ENCODE assay signal across 15 cellular contexts in genomic region chr2:128867936-128868636, GRCh38.
DNase-seq lines count a peak whose midpoint lies in the region; ATAC-seq and TF ChIP-seq lines count a peak whose summit lies in the region.
"Had no signal": no experiment of that assay in that cellular context is flagged by ENCODE, and none has a peak within 500 bp of the region (broad histone marks: within the 10 kb centered on the region; RNA-seq: fewer than 3 reads in every experiment).

No MANE protein-coding gene starts in this region.

- H3K4me3 ChIP-seq in mammary epithelial cell (replicated peaks in 1 of 3; ENCODE audit: insufficient read depth in 1 of 3, low read depth in 2 of 3, low read length in 3 of 3) (no peak overlapping the region), thyroid gland (replicated peaks in 1 of 3) (no peak overlapping the region), foreskin fibroblast (ENCODE audit: low read depth in 1 of 2, low read length in 2 of 2) (no peak overlapping the region)
- H3K4me3 ChIP-seq: BLaER1 had no signal

- no peaks in the 10 kb centered on the region for H3K9me3 Mint-ChIP-seq in MCF 10A (ENCODE audit: unreplicated experiment)

- no peak overlapping the region for H3K9ac ChIP-seq in mammary epithelial cell (ENCODE audit: insufficient read depth, low read length)
- H3K9ac ChIP-seq: BLaER1 had no signal

- intact Hi-C loops in mammary epithelial cell (cut with micrococcal nuclease) (no loop called here), MCF 10A (cut with micrococcal nuclease) (loop anchor here (5.0 kb wide), 1 partner anchor 61 kb away; no protein-coding TSS in a partner anchor), thyroid gland (cut with DNase I) (no loop called here)

- H3K4me1 ChIP-seq in mammary epithelial cell (ENCODE audit: insufficient read depth, low read length) (peaks cover 19% of the 10 kb centered on the region), thyroid gland (peaks cover 3 to 9% of the 10 kb centered on the region in 2 donors)

- H3K36me3 Mint-ChIP-seq in MCF 10A (ENCODE audit: insufficient read depth, unreplicated experiment) = no peaks in the 10 kb centered on the region
- H3K36me3 Mint-ChIP-seq: CD4-positive, CD25-positive, alpha-beta regulatory T cell had no signal

- CTCF ChIA-PET in mammary epithelial cell (lab: Charles Lee; ENCODE audit: low non-redundant PET) (no interaction called here), MCF 10A (lab: Yijun Ruan, JAX) (interaction anchor here (1.2 kb wide), 1 partner anchor 113 kb away, joined by 3 read pairs; no protein-coding TSS in a partner anchor)

- H3K36me3 ChIP-seq in mammary epithelial cell (ENCODE audit: insufficient read depth, low read length) (no peaks in the 10 kb centered on the region), thyroid gland (no peaks in the 10 kb centered on the region)
- H3K36me3 ChIP-seq: BLaER1 had no signal

- ATAC-seq in HG02852 (IDR thresholded peaks at IDR 0.05; ENCODE audit: unreplicated experiment) (no peak), HG03520 (IDR thresholded peaks at IDR 0.05; ENCODE audit: unreplicated experiment) (no peak)

- BruUV-seq in mammary epithelial cell (replicated peaks; lab: Mats Ljungman, UMichigan) = no TSS peak
- no TSS peak for BruUV-seq in MCF 10A (replicated peaks; lab: Mats Ljungman, UMichigan)

- TF ChIP-seq CTCF in mammary epithelial cell (conservative IDR thresholded peaks at IDR 0.05 in 1 of 2, IDR thresholded peaks at IDR 0.05 in 1 of 2; ENCODE audit: extremely low read depth in 1 of 2, insufficient read depth in 1 of 2, low read depth in 1 of 2, low read length in 2 of 2) (no peak), MCF 10A (IDR thresholded peaks at IDR 0.05; ENCODE audit: unreplicated experiment) (no peak), thyroid gland (IDR thresholded peaks at IDR 0.05) (no peak), foreskin fibroblast (IDR thresholded peaks at IDR 0.05; ENCODE audit: low read depth, low read length) (no peak)

- peak overlapping the region; percentile 34 for H3K4me2 ChIP-seq in mammary epithelial cell (ENCODE audit: insufficient read depth, low read depth, low read length)
- H3K4me2 ChIP-seq: BLaER1 had no signal

- dilution Hi-C loops in mammary epithelial cell (cut with HindIII; ENCODE audit: low sequenced_read_pairs) = no loop called here

- H3K4me1 Mint-ChIP-seq in MCF 10A (ENCODE audit: insufficient read depth, unreplicated experiment) = no peaks in the 10 kb centered on the region
- H3K4me1 Mint-ChIP-seq: CD4-positive, CD25-positive, alpha-beta regulatory T cell had no signal

- TF ChIP-seq POLR2A in thyroid gland (IDR thresholded peaks at IDR 0.05) = no peak

- H3K4me3 Mint-ChIP-seq in MCF 10A (ENCODE audit: unreplicated experiment) = no peak overlapping the region
- H3K4me3 Mint-ChIP-seq: CD4-positive, CD25-positive, alpha-beta regulatory T cell had no signal

- H3K27ac ChIP-seq in mammary epithelial cell (ENCODE audit: insufficient read depth, low read depth, low read length) (no peak overlapping the region), thyroid gland (peak overlapping the region in 1 of 3 donors; percentile 26)
- H3K27ac ChIP-seq: 22Rv1, BLaER1, HL-60 had no signal

- POLR2A ChIA-PET in MCF 10A (lab: Yijun Ruan, JAX) = interaction anchor here (0.6 kb wide), 1 partner anchor 48 kb away, joined by 3 read pairs; no protein-coding TSS in a partner anchor

- H4K20me1 ChIP-seq in mammary epithelial cell (ENCODE audit: insufficient read depth, low read length) = no peaks in the 10 kb centered on the region
- H4K20me1 ChIP-seq: BLaER1 had no signal

- H3K27ac Mint-ChIP-seq in MCF 10A (ENCODE audit: low read depth, unreplicated experiment) = no peak overlapping the region
- H3K27ac Mint-ChIP-seq: CD4-positive, CD25-positive, alpha-beta regulatory T cell had no signal

- in situ Hi-C loops in mammary epithelial cell (cut with MboI; ENCODE audit: low sequenced_read_pairs in 2 of 2) = no loop called here

- DNase-seq in mammary epithelial cell = no peak
- DNase-seq in MCF 10A (ENCODE audit: unreplicated experiment) = no peak
- DNase-seq in globus pallidus (ENCODE audit: low spot score) = peak; percentile 51
- peak; percentile 25 for DNase-seq in midbrain (lab: John Stamatoyannopoulos, UW)
- peak; percentile 69 to 78 for DNase-seq in thyroid gland
- no peak for DNase-seq in foreskin fibroblast
- DNase-seq: CD4-positive, CD25-positive, alpha-beta regulatory T cell; DMS53; GF-D8; H7 had no signal

- no peaks in the 10 kb centered on the region for H3K27me3 Mint-ChIP-seq in MCF 10A (ENCODE audit: insufficient read depth, unreplicated experiment)
- H3K27me3 Mint-ChIP-seq: CD4-positive, CD25-positive, alpha-beta regulatory T cell had no signal

- H3K9me3 ChIP-seq in mammary epithelial cell (replicated peaks; ENCODE audit: insufficient read depth, low read length) (no peaks in the 10 kb centered on the region), thyroid gland (no peaks in the 10 kb centered on the region)
- H3K9me3 ChIP-seq: BLaER1 had no signal

- no peak overlapping the region for H2AFZ ChIP-seq in mammary epithelial cell (ENCODE audit: low read depth, low read length)

- WGBS in mammary epithelial cell (ENCODE audit: low coverage, missing lambda C conversion rate) = 83% methylated on average over 7 of the region's 7 CpGs
- 27 to 45% methylated on average over 7 of the region's 7 CpGs for WGBS in thyroid gland, 2 donors

- no peaks in the 10 kb centered on the region for H3K79me2 ChIP-seq in mammary epithelial cell (ENCODE audit: insufficient read depth, low read length)

- H3K27me3 ChIP-seq in mammary epithelial cell (ENCODE audit: insufficient read depth, low read length) (no peaks in the 10 kb centered on the region), thyroid gland (no peaks in the 10 kb centered on the region)
- H3K27me3 ChIP-seq: BLaER1 had no signal

Comparison
In these comparisons a context has a peak if more than half of its experiments do, and no peak if none do; other contexts are left out.
1. DNase-seq: peak in globus pallidus (single experiment), midbrain (single experiment) and thyroid gland (2 of 2); none in mammary epithelial cell (single experiment), MCF 10A (single experiment) and foreskin fibroblast (0 of 2).